1 cellular context compared by ENCODE assay signal in the genomic region with DNA sequence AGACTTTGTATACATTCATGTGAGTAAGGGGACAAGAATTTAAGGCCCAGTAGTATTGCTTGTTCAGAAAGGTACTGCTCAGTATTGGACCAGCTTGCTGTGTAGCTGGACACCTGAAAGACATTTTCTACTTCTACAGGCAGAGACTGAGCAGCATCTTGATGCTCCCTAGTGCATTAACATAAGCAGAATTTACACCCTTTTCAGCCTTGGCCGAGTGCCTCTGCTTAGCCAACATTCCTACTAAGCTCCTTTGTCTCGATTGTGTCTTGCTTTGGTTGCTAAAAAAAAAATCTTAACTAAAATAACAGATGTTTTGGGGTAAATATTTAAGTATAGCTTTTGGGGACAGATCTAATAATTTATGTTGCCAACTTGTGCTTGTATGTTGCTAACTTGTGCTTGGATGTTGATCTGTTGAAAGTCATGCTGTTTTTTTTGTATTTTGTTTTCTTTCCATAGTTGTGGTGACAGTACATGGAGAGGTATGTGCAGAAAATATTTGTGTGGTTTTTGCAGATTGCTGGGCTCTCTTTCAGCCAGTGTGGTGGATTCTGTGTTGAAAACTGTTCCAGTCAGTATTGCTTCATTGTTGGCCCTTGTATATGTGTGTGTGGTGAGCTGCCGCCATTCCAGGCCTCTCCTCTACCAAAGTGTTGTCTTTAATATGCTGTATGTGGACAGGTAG.
TF ChIP-seq lines count a peak whose summit lies in the region.

No MANE protein-coding gene starts in this region.

TF ChIP-seq in WTC11, 78 proteins besides CTCF, POLR2A, EP300 and RAD21 (continued from another document):
- TF ChIP-seq, protein P1, sequence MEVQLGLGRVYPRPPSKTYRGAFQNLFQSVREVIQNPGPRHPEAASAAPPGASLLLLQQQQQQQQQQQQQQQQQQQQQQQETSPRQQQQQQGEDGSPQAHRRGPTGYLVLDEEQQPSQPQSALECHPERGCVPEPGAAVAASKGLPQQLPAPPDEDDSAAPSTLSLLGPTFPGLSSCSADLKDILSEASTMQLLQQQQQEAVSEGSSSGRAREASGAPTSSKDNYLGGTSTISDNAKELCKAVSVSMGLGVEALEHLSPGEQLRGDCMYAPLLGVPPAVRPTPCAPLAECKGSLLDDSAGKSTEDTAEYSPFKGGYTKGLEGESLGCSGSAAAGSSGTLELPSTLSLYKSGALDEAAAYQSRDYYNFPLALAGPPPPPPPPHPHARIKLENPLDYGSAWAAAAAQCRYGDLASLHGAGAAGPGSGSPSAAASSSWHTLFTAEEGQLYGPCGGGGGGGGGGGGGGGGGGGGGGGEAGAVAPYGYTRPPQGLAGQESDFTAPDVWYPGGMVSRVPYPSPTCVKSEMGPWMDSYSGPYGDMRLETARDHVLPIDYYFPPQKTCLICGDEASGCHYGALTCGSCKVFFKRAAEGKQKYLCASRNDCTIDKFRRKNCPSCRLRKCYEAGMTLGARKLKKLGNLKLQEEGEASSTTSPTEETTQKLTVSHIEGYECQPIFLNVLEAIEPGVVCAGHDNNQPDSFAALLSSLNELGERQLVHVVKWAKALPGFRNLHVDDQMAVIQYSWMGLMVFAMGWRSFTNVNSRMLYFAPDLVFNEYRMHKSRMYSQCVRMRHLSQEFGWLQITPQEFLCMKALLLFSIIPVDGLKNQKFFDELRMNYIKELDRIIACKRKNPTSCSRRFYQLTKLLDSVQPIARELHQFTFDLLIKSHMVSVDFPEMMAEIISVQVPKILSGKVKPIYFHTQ (CRISPR knock-in tag; IDR thresholded peaks at IDR 0.05) = no peak
- TF ChIP-seq ZNF219 (CRISPR knock-in tag; IDR thresholded peaks at IDR 0.05; ENCODE audit: borderline replicate concordance) = no peak
TF ChIP-seq in WTC11: peak in this region for 0.
